9 cellular contexts compared by ENCODE assay signal in genomic region chr6:33672808-33673207, GRCh38. TPM values are rescaled to one million over a fixed set of nuclear protein-coding genes. Genes with fewer than 3 reads are reported as not detected.
A peak's percentile ranks its signal among the peaks of the same experiment; 100 is the strongest.
DNase-seq lines count a peak whose midpoint lies in the region; ATAC-seq, FAIRE-seq and TF ChIP-seq lines count a peak whose summit lies in the region.
"Had no signal": no experiment of that assay in that cellular context is flagged by ENCODE, and none has a peak within 500 bp of the region (broad histone marks: within the 10 kb centered on the region; RNA-seq: fewer than 3 reads in every experiment).

No MANE protein-coding gene starts in this region.

- no peaks in the 10 kb centered on the region for H3F3A ChIP-seq in MM.1S (ENCODE audit: insufficient read depth, low read length)

- peak; percentile 89 for FAIRE-seq in RCC 7860 (lab: Jason Lieb, UNC)

- peaks cover 0 to 14% of the 10 kb centered on the region in 2 donors for H3K36me3 ChIP-seq in psoas muscle (ENCODE audit: insufficient read depth in 1 of 2, low read depth in 1 of 2)
- H3K36me3 ChIP-seq in MM.1S (replicated peaks; ENCODE audit: insufficient read depth, low read length), result no peaks in the 10 kb centered on the region

- H3K4me1 ChIP-seq in psoas muscle (no peaks in the 10 kb centered on the region), MM.1S (ENCODE audit: low read length) (no peaks in the 10 kb centered on the region)

- no peak overlapping the region for H3K4me3 ChIP-seq in psoas muscle
- no peak overlapping the region for H3K4me3 ChIP-seq in MM.1S (ENCODE audit: low read length)

- no peaks in the 10 kb centered on the region for H3K4me1 Mint-ChIP-seq in progenitor cell of endocrine pancreas (ENCODE audit: low read depth)
- H3K4me1 Mint-ChIP-seq: stimulated activated naive CD8-positive, alpha-beta T cell treated with anti-CD3 and anti-CD28 coated beads, Interleukin-15, amount 100 ng/mL, for 72 hours had no signal

- H3K36me3 Mint-ChIP-seq in progenitor cell of endocrine pancreas (ENCODE audit: insufficient read depth), result peaks cover 3% of the 10 kb centered on the region

- intact Hi-C loops in psoas muscle (cut with DNase I), result no loop called here

- DNase-seq in RCC 7860 (ENCODE audit: low spot score) (peak; percentile 85), fibroblast of peridontal ligament (ENCODE audit: extremely low read depth) (peak; percentile 92), psoas muscle (peak; percentile 93 to 94), progenitor cell of endocrine pancreas (ENCODE audit: low spot score, unreplicated experiment) (no peak), NCI-H1694 (lab: John Stamatoyannopoulos, UW) (no peak), MM.1S (no peak), NCI-H82 treated with DMSO at 0.1 percent for 48 hours (lab: John Stamatoyannopoulos, UW; ENCODE audit: unreplicated experiment) (no peak)
- DNase-seq: stimulated activated naive CD8-positive, alpha-beta T cell treated with anti-CD3 and anti-CD28 coated beads, Interleukin-15, amount 100 ng/mL, for 72 hours had no signal

- no peak overlapping the region for H3K9ac ChIP-seq in MM.1S (ENCODE audit: low read length)

- TF ChIP-seq CTCF in GM12872 (IDR thresholded peaks at IDR 0.05; ENCODE audit: insufficient read depth, low read depth, low read length) (peak; percentile 6; the same call in 1 of the 3 replicates), psoas muscle (IDR thresholded peaks at IDR 0.05) (peak; percentile 53), progenitor cell of endocrine pancreas (IDR thresholded peaks at IDR 0.05; ENCODE audit: unreplicated experiment) (no peak), MM.1S (IDR thresholded peaks at IDR 0.05; ENCODE audit: low read length) (no peak)

- no peaks in the 10 kb centered on the region for H4K20me1 ChIP-seq in MM.1S (ENCODE audit: insufficient read depth, low read length)

- H3K27me3 ChIP-seq in psoas muscle (ENCODE audit: insufficient read depth in 3 of 3, low read length in 2 of 3) (no peaks in the 10 kb centered on the region), MM.1S (replicated peaks; ENCODE audit: insufficient read depth, low read length) (no peaks in the 10 kb centered on the region)

- no peak overlapping the region for H3K27ac Mint-ChIP-seq in progenitor cell of endocrine pancreas

- H3K4me2 ChIP-seq in MM.1S (ENCODE audit: low read depth, low read length), result no peak overlapping the region

- H3K4me3 Mint-ChIP-seq in progenitor cell of endocrine pancreas (ENCODE audit: low read depth), result no peak overlapping the region
- H3K4me3 Mint-ChIP-seq: stimulated activated naive CD8-positive, alpha-beta T cell treated with anti-CD3 and anti-CD28 coated beads, Interleukin-15, amount 100 ng/mL, for 72 hours had no signal

- no peaks in the 10 kb centered on the region for H3K9me3 ChIP-seq in psoas muscle
- H3K9me3 ChIP-seq in MM.1S (replicated peaks; ENCODE audit: insufficient read depth, low read length), result no peaks in the 10 kb centered on the region

- H3K79me2 ChIP-seq in MM.1S (ENCODE audit: low read length), result no peaks in the 10 kb centered on the region

- WGBS in psoas muscle, 3 donors, result 22 to 38% (median 35%) methylated on average over 5 of the region's 5 CpGs

- H3K9me2 ChIP-seq in MM.1S (replicated peaks; ENCODE audit: insufficient read depth, low read length), result no peaks in the 10 kb centered on the region

- no peak overlapping the region for H2AFZ ChIP-seq in MM.1S (ENCODE audit: low read length)

- H3K9me3 Mint-ChIP-seq in progenitor cell of endocrine pancreas (ENCODE audit: low read depth), result no peaks in the 10 kb centered on the region
- H3K9me3 Mint-ChIP-seq: stimulated activated naive CD8-positive, alpha-beta T cell treated with anti-CD3 and anti-CD28 coated beads, Interleukin-15, amount 100 ng/mL, for 72 hours had no signal

- peak; percentile 96 to 98 (median 97) for ATAC-seq in psoas muscle
- ATAC-seq: stimulated activated naive CD8-positive, alpha-beta T cell treated with anti-CD3 and anti-CD28 coated beads, Interleukin-15, amount 100 ng/mL, for 72 hours had no signal

- H3K27ac ChIP-seq in psoas muscle, result peak overlapping the region; percentile 23
- H3K27ac ChIP-seq in MM.1S (ENCODE audit: low read length), result no peak overlapping the region

- no peaks in the 10 kb centered on the region for H3K27me3 Mint-ChIP-seq in progenitor cell of endocrine pancreas
- H3K27me3 Mint-ChIP-seq: stimulated activated naive CD8-positive, alpha-beta T cell treated with anti-CD3 and anti-CD28 coated beads, Interleukin-15, amount 100 ng/mL, for 72 hours had no signal

RNA-seq across cellular contexts. Expression of gene UQCC2, which starts 38.7 kb away (rescaled TPM):
- total RNA-seq in psoas muscle (100 to 1,000 TPM; 118 to 184 (median 145) TPM), progenitor cell of endocrine pancreas (97.2 and 99.4 TPM in 2 replicates)
- polyA plus RNA-seq in psoas muscle, result 100 to 1,000 TPM; 129 to 158 (median 141) TPM

RNA-seq across cellular contexts. Expression of gene ITPR3, which starts 51.7 kb away (rescaled TPM):
- 1 to 10 TPM; 3.1 to 7.4 (median 4.1) TPM for total RNA-seq in psoas muscle
- polyA plus RNA-seq in psoas muscle, result 1 to 10 TPM; 1.9 to 5.5 (median 2.2) TPM
- 28.3 and 30.4 TPM in 2 replicates for total RNA-seq in progenitor cell of endocrine pancreas

Comparison
In these comparisons a context has a peak if more than half of its experiments do, and no peak if none do; other contexts are left out.
1. CTCF ChIP-seq: peak in GM12872 (single experiment) and psoas muscle (single experiment); none in progenitor cell of endocrine pancreas (single experiment) and MM.1S (single experiment).
2. DNase-seq: peak in RCC 7860 (single experiment), fibroblast of peridontal ligament (single experiment) and psoas muscle (2 of 2); none in progenitor cell of endocrine pancreas (single experiment), NCI-H1694 (single experiment), MM.1S (single experiment) and NCI-H82 treated with DMSO at 0.1 percent for 48 hours (single experiment).